Comparison of ENCODE assay signal across 10 cellular contexts in the genomic region with DNA sequence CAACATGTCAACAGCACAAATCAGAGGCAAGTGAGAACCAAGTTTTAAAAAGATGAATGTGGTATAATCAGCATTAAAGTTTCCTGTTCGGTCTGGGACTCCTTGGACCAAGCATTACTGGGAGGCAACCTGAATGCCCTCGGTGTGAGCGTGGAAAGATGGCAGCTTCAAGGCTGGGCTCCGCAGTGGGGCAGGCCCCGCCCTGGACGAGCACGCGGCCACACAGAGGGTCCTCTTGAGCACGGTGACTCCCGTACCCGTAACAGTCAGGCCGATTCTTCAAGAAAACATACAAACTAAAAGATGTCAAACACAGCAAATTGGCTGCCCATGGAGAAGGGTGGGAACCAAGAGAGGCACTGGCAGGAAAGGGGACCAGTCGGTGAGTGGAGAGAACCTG.
"Had no signal": no experiment of that assay in that cellular context is flagged by ENCODE, and none has a peak within 500 bp of the region (broad histone marks: within the 10 kb centered on the region; RNA-seq: fewer than 3 reads in every experiment).

No MANE protein-coding gene starts in this region.

- H3K27me3 ChIP-seq: upper lobe of left lung had no signal

- DNase-seq: activated CD4-positive, alpha-beta T cell treated with anti-CD3 and anti-CD28 coated beads, Interleukin-2, amount 50 U/mL, for 1 hour; activated CD8-positive, alpha-beta memory T cell treated with anti-CD3 and anti-CD28 coated beads, Interleukin-2, amount 10 ng/mL, durations not matched to agents 7 days and 5 days; activated naive CD4-positive, alpha-beta T cell treated with anti-CD3 and anti-CD28 coated beads, Interleukin-2, amount 10 ng/mL, durations not matched to agents 7 days and 5 days; activated T-cell treated with anti-CD3 and anti-CD28 coated beads, Interleukin-2, amount 50 U/mL, for 1 hour; mammary epithelial cell; natural killer cell; right cardiac atrium had no signal

- H3K9me3 Mint-ChIP-seq: activated naive CD4-positive, alpha-beta T cell treated with anti-CD3 and anti-CD28 coated beads, Interleukin-2, amount 10 ng/mL, durations not matched to agents 7 days and 5 days; natural killer cell; stimulated activated naive CD8-positive, alpha-beta T cell treated with anti-CD3 and anti-CD28 coated beads, Interleukin-15, Interleukin-2, amounts not matched to agents 100 ng/mL and 50 ng/mL, for 24 hours had no signal

- H3K4me3 ChIP-seq: prostate gland, upper lobe of left lung had no signal

- H3K27ac Mint-ChIP-seq: activated CD8-positive, alpha-beta memory T cell treated with anti-CD3 and anti-CD28 coated beads, Interleukin-2, amount 10 ng/mL, durations not matched to agents 7 days and 5 days; activated naive CD4-positive, alpha-beta T cell treated with anti-CD3 and anti-CD28 coated beads, Interleukin-2, amount 10 ng/mL, durations not matched to agents 7 days and 5 days; natural killer cell; stimulated activated naive CD8-positive, alpha-beta T cell treated with anti-CD3 and anti-CD28 coated beads, Interleukin-15, Interleukin-2, amounts not matched to agents 100 ng/mL and 50 ng/mL, for 24 hours had no signal

- H3K4me1 Mint-ChIP-seq: activated CD8-positive, alpha-beta memory T cell treated with anti-CD3 and anti-CD28 coated beads, Interleukin-2, amount 10 ng/mL, durations not matched to agents 7 days and 5 days; activated naive CD4-positive, alpha-beta T cell treated with anti-CD3 and anti-CD28 coated beads, Interleukin-2, amount 10 ng/mL, durations not matched to agents 7 days and 5 days; natural killer cell had no signal

- H3K4me3 Mint-ChIP-seq: activated CD8-positive, alpha-beta memory T cell treated with anti-CD3 and anti-CD28 coated beads, Interleukin-2, amount 10 ng/mL, durations not matched to agents 7 days and 5 days; activated naive CD4-positive, alpha-beta T cell treated with anti-CD3 and anti-CD28 coated beads, Interleukin-2, amount 10 ng/mL, durations not matched to agents 7 days and 5 days; natural killer cell; stimulated activated naive CD8-positive, alpha-beta T cell treated with anti-CD3 and anti-CD28 coated beads, Interleukin-15, Interleukin-2, amounts not matched to agents 100 ng/mL and 50 ng/mL, for 24 hours had no signal

- ATAC-seq: activated CD8-positive, alpha-beta memory T cell treated with anti-CD3 and anti-CD28 coated beads, Interleukin-2, amount 10 ng/mL, durations not matched to agents 7 days and 5 days; natural killer cell; right cardiac atrium had no signal

- H3K36me3 Mint-ChIP-seq: activated CD8-positive, alpha-beta memory T cell treated with anti-CD3 and anti-CD28 coated beads, Interleukin-2, amount 10 ng/mL, durations not matched to agents 7 days and 5 days; activated naive CD4-positive, alpha-beta T cell treated with anti-CD3 and anti-CD28 coated beads, Interleukin-2, amount 10 ng/mL, durations not matched to agents 7 days and 5 days; natural killer cell had no signal

- H3K9me3 ChIP-seq: prostate gland, upper lobe of left lung had no signal

- H3K36me3 ChIP-seq: prostate gland, upper lobe of left lung had no signal
